ENCODE assay signal across 1 cellular context in genomic region chr1:177600936-177601335, GRCh38.
TF ChIP-seq lines count a peak whose summit lies in the region.

No MANE protein-coding gene starts in this region.

TF ChIP-seq in GM23338, 12 proteins besides CTCF, POLR2A, EP300 and RAD21 (continued from another document):
- TF ChIP-seq ZNF462 (CRISPR knock-in tag; IDR thresholded peaks at IDR 0.05) (no peak), NANOG (IDR thresholded peaks at IDR 0.05; ENCODE audit: borderline replicate concordance) (no peak), CREB1 (CRISPR knock-in tag; IDR thresholded peaks at IDR 0.05; ENCODE audit: low read depth) (no peak), ZNF331 (CRISPR knock-in tag; IDR thresholded peaks at IDR 0.05; ENCODE audit: low read depth) (no peak), POLR2AphosphoS5 (IDR thresholded peaks at IDR 0.05; ENCODE audit: low read depth) (no peak), EZH2 (IDR thresholded peaks at IDR 0.05; ENCODE audit: low read depth, unreplicated experiment) (no peak), STAT1 (IDR thresholded peaks at IDR 0.05; ENCODE audit: unreplicated experiment) (no peak), ZNF114 (CRISPR knock-in tag; IDR thresholded peaks at IDR 0.05) (no peak), ETS1 (IDR thresholded peaks at IDR 0.05) (no peak), REST (IDR thresholded peaks at IDR 0.05; ENCODE audit: unreplicated experiment) (no peak)
